ENCODE assay signal across 8 cellular contexts in the genomic region with DNA sequence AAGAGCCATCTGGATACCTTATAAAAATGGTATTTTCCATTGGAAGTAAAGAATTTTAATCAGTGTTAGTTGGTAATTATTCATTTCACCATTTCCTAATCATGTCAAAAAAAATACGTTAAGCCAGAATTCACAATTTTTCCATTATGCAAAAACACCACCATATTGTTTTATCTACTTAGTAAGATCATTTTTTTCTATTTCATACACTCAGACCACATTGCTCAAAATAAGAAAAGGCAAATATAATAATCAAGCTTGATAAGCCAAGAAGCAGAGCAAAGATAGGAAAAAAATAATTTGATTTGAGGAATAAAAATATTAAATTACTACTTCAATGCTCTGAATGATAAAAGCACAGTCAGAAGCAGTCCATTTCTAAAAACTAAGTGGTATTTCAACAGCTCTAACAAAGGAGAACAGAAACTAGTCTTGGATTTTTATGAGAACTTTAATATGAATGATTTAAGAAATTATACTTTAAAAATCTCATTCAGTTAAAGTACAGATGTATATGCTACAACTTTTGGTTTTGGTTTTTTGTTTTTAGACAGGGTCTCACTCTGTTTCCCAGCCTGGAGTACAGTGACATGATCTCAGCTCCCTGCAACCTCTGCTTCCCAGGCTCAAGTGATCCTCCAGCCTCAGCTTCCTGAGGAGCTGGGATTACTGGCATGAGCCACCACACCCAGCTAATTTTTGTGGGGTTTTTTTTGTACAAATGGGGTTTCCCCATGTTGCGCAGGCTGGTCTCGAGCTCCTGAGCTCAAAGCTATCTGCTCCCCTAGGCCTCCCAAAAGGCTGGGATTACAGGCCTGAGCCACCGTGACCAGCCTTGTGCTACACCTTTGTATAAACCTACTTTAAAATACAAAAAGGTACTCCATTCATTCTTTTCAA.
DNase-seq lines count a peak whose midpoint lies in the region; ATAC-seq lines count a peak whose summit lies in the region.

No MANE protein-coding gene starts in this region.

- H3K36me3 Mint-ChIP-seq in stimulated activated naive CD8-positive, alpha-beta T cell treated with anti-CD3 and anti-CD28 coated beads, Interleukin-15, Interleukin-2, amounts not matched to agents 100 ng/mL and 50 ng/mL, for 24 hours (ENCODE audit: low read depth): no peaks in the 10 kb centered on the region

- H3K4me3 Mint-ChIP-seq in stimulated activated naive CD8-positive, alpha-beta T cell treated with anti-CD3 and anti-CD28 coated beads, Interleukin-15, Interleukin-2, amounts not matched to agents 100 ng/mL and 50 ng/mL, for 24 hours: peak overlapping the region; percentile 71

- H3K27me3 Mint-ChIP-seq in stimulated activated naive CD8-positive, alpha-beta T cell treated with anti-CD3 and anti-CD28 coated beads, Interleukin-15, Interleukin-2, amounts not matched to agents 100 ng/mL and 50 ng/mL, for 24 hours: no peaks in the 10 kb centered on the region

- no peaks in the 10 kb centered on the region for H3K9me3 Mint-ChIP-seq in stimulated activated naive CD8-positive, alpha-beta T cell treated with anti-CD3 and anti-CD28 coated beads, Interleukin-15, Interleukin-2, amounts not matched to agents 100 ng/mL and 50 ng/mL, for 24 hours

- peak; percentile 70 for DNase-seq in activated CD8-positive, alpha-beta memory T cell treated with anti-CD3 and anti-CD28 coated beads for 24 hours
- no peak for DNase-seq in activated CD8-positive, alpha-beta memory T cell treated with anti-CD3 and anti-CD28 coated beads, Interleukin-2, amount 50 U/mL, for 4 hours
- DNase-seq in activated CD4-positive, alpha-beta T cell treated with anti-CD3 and anti-CD28 coated beads, Interleukin-2, amount 50 U/mL, for 48 hours: peak; percentile 51 to 58
- DNase-seq in fibroblast of peridontal ligament (ENCODE audit: extremely low read depth) (peak; percentile 52), GF-D8 (lab: John Stamatoyannopoulos, UW) (no peak)
- DNase-seq in NK-92 treated with Interleukin-12 subunit alpha and Interleukin-12 subunit beta, amount 100 ng/mL, for 24 hours (lab: John Stamatoyannopoulos, UW): no peak

- peak overlapping the region; percentile 92 for H3K27ac Mint-ChIP-seq in stimulated activated naive CD8-positive, alpha-beta T cell treated with anti-CD3 and anti-CD28 coated beads, Interleukin-15, Interleukin-2, amounts not matched to agents 100 ng/mL and 50 ng/mL, for 24 hours

- H3K4me1 Mint-ChIP-seq in stimulated activated naive CD8-positive, alpha-beta T cell treated with anti-CD3 and anti-CD28 coated beads, Interleukin-15, Interleukin-2, amounts not matched to agents 100 ng/mL and 50 ng/mL, for 24 hours (ENCODE audit: low read depth): peaks cover 52% of the 10 kb centered on the region

- peak; percentile 74 for ATAC-seq in HG03135 (IDR thresholded peaks at IDR 0.05; ENCODE audit: unreplicated experiment)

Comparison
In these comparisons a context has a peak if more than half of its experiments do, and no peak if none do; other contexts are left out.
1. DNase-seq: peak in activated CD8-positive, alpha-beta memory T cell treated with anti-CD3 and anti-CD28 coated beads for 24 hours (single experiment), activated CD4-positive, alpha-beta T cell treated with anti-CD3 and anti-CD28 coated beads, Interleukin-2, amount 50 U/mL, for 48 hours (2 of 2) and fibroblast of peridontal ligament (single experiment); none in activated CD8-positive, alpha-beta memory T cell treated with anti-CD3 and anti-CD28 coated beads, Interleukin-2, amount 50 U/mL, for 4 hours (single experiment), GF-D8 (single experiment) and NK-92 treated with Interleukin-12 subunit alpha and Interleukin-12 subunit beta, amount 100 ng/mL, for 24 hours (single experiment).